Comparison of ENCODE assay signal across 8 cellular contexts in genomic region chr22:28009272-28009827, GRCh38.
DNase-seq lines count a peak whose midpoint lies in the region; ATAC-seq and TF ChIP-seq lines count a peak whose summit lies in the region.

No MANE protein-coding gene starts in this region.

- no peaks in the 10 kb centered on the region for H3K4me1 Mint-ChIP-seq in activated naive CD8-positive, alpha-beta T cell treated with anti-CD3 and anti-CD28 coated beads, Interleukin-2, amount 10 ng/mL, durations not matched to agents 7 days and 5 days
- H3K4me1 Mint-ChIP-seq in progenitor cell of endocrine pancreas (ENCODE audit: low read depth), result no peaks in the 10 kb centered on the region

- CTCF ChIA-PET in SK-N-SH (lab: Yijun Ruan, JAX), result interaction anchor here (0.6 to 32.5 kb wide), 17 partner anchors 10 to 977 kb away, joined by 3 to 630 read pairs (median 4); no protein-coding TSS in a partner anchor

- no peaks in the 10 kb centered on the region for H3K36me3 Mint-ChIP-seq in activated naive CD8-positive, alpha-beta T cell treated with anti-CD3 and anti-CD28 coated beads, Interleukin-2, amount 10 ng/mL, durations not matched to agents 7 days and 5 days
- H3K36me3 Mint-ChIP-seq in progenitor cell of endocrine pancreas (ENCODE audit: insufficient read depth), result no peaks in the 10 kb centered on the region

- no peak overlapping the region for H3K9ac ChIP-seq in SK-N-SH

- H3K9me3 Mint-ChIP-seq in activated naive CD8-positive, alpha-beta T cell treated with anti-CD3 and anti-CD28 coated beads, Interleukin-2, amount 10 ng/mL, durations not matched to agents 7 days and 5 days, result no peaks in the 10 kb centered on the region
- no peaks in the 10 kb centered on the region for H3K9me3 Mint-ChIP-seq in progenitor cell of endocrine pancreas (ENCODE audit: low read depth)

- H3K4me2 ChIP-seq in SK-N-SH, result no peak overlapping the region

- H3K4me1 ChIP-seq in SK-N-SH (ENCODE audit: control insufficient read depth in 1 of 2, insufficient read depth in 2 of 2, low read depth in 1 of 2, low read length in 1 of 2) (peaks cover 0 to 28% of the 10 kb centered on the region in 2 experiments; a peak in 2 of 4 replicates), cardiac muscle cell (ENCODE audit: low read depth) (peaks cover 52% of the 10 kb centered on the region), upper lobe of right lung (no peaks in the 10 kb centered on the region)

- 19% methylated on average over 6 of the region's 14 CpGs for WGBS in SK-N-SH (ENCODE audit: low lambda C conversion rate)

- DNase-seq in G401 (ENCODE audit: low spot score) (peak; percentile 81), SK-N-SH (peak; percentile 89), cardiac muscle cell (ENCODE audit: low read depth in 1 of 2, low spot score in 1 of 2) (peak; percentile 88 to 92), progenitor cell of endocrine pancreas (ENCODE audit: low spot score, unreplicated experiment) (peak; percentile 67), upper lobe of right lung (peak; percentile 85)
- DNase-seq in activated naive CD8-positive, alpha-beta T cell treated with anti-CD3 and anti-CD28 coated beads, Interleukin-2, amount 10 ng/mL, durations not matched to agents 7 days and 5 days, result peak; percentile 73

- H3K4me3 Mint-ChIP-seq in activated naive CD8-positive, alpha-beta T cell treated with anti-CD3 and anti-CD28 coated beads, Interleukin-2, amount 10 ng/mL, durations not matched to agents 7 days and 5 days, result no peak overlapping the region
- no peak overlapping the region for H3K4me3 Mint-ChIP-seq in progenitor cell of endocrine pancreas (ENCODE audit: low read depth)

- no peaks in the 10 kb centered on the region for H3K27me3 Mint-ChIP-seq in activated naive CD8-positive, alpha-beta T cell treated with anti-CD3 and anti-CD28 coated beads, Interleukin-2, amount 10 ng/mL, durations not matched to agents 7 days and 5 days
- no peaks in the 10 kb centered on the region for H3K27me3 Mint-ChIP-seq in progenitor cell of endocrine pancreas

- H3F3A ChIP-seq in SK-N-SH (replicated peaks; ENCODE audit: insufficient read depth), result no peaks in the 10 kb centered on the region

- peak overlapping the region in 1 of 2 experiments; percentile 3; a peak in 1 of 4 replicates for H3K27ac ChIP-seq in SK-N-SH (ENCODE audit: low read depth in 2 of 2, low read length in 1 of 2)
- no peak overlapping the region for H3K27ac ChIP-seq in cardiac muscle cell
- H3K27ac ChIP-seq in upper lobe of right lung, result no peak overlapping the region

- H4K20me1 ChIP-seq in SK-N-SH (ENCODE audit: insufficient read depth), result no peaks in the 10 kb centered on the region

- no peak overlapping the region for H2AFZ ChIP-seq in SK-N-SH (ENCODE audit: low read depth)

- POLR2A ChIA-PET in SK-N-SH (lab: Yijun Ruan, JAX), result no interaction called here
- POLR2A ChIA-PET in activated naive CD8-positive, alpha-beta T cell treated with anti-CD3 and anti-CD28 coated beads, Interleukin-2, amount 10 ng/mL, durations not matched to agents 7 days and 5 days (lab: Charles Lee), result no interaction called here

- H3K27me3 ChIP-seq in SK-N-SH (ENCODE audit: insufficient read depth) (no peaks in the 10 kb centered on the region), cardiac muscle cell (no peaks in the 10 kb centered on the region), upper lobe of right lung (no peaks in the 10 kb centered on the region)

- 0 out of 4 replicates have a peak, but pooled peaks of 1 of the 2 experiments have one; percentile 7 for TF ChIP-seq EP300 in SK-N-SH (IDR thresholded peaks at IDR 0.05; ENCODE audit: borderline replicate concordance in 1 of 2, low read depth in 1 of 2, low read length in 1 of 2)

- intact Hi-C loops in upper lobe of right lung (cut with DNase I), result loop anchor here (5.0 kb wide), 1 partner anchor 122 kb away; no protein-coding TSS in a partner anchor

- TF ChIP-seq CTCF in LNCAP (IDR thresholded peaks at IDR 0.05) (peak; percentile 96), SK-N-SH (IDR thresholded peaks at IDR 0.05) (peak; percentile 98), cardiac muscle cell (IDR thresholded peaks at IDR 0.05; ENCODE audit: low read depth, low read length) (peak; percentile 96), progenitor cell of endocrine pancreas (IDR thresholded peaks at IDR 0.05; ENCODE audit: unreplicated experiment) (peak; percentile 99), upper lobe of right lung (IDR thresholded peaks at IDR 0.05) (peak; percentile 95)

- peak; percentile 99 for TF ChIP-seq RAD21 in SK-N-SH (IDR thresholded peaks at IDR 0.05; ENCODE audit: low read length)

- peak; percentile 80 for ATAC-seq in activated naive CD8-positive, alpha-beta T cell treated with anti-CD3 and anti-CD28 coated beads, Interleukin-2, amount 10 ng/mL, durations not matched to agents 7 days and 5 days (ENCODE audit: low read depth)
- peak; percentile 90 for ATAC-seq in upper lobe of right lung
- no peak for ATAC-seq in GM19455 (IDR thresholded peaks at IDR 0.05; ENCODE audit: unreplicated experiment)

- in situ Hi-C loops in G401 (cut with HindIII; ENCODE audit: low sequenced_read_pairs), result no loop called here

- H3K36me3 ChIP-seq in SK-N-SH (replicated peaks in 1 of 2; ENCODE audit: control insufficient read depth in 1 of 2, insufficient read depth in 2 of 2, low read length in 1 of 2) (no peaks in the 10 kb centered on the region), cardiac muscle cell (no peaks in the 10 kb centered on the region), upper lobe of right lung (peaks cover 9% of the 10 kb centered on the region)

- H3K27ac Mint-ChIP-seq in activated naive CD8-positive, alpha-beta T cell treated with anti-CD3 and anti-CD28 coated beads, Interleukin-2, amount 10 ng/mL, durations not matched to agents 7 days and 5 days, result no peak overlapping the region
- no peak overlapping the region for H3K27ac Mint-ChIP-seq in progenitor cell of endocrine pancreas

- H3K4me3 ChIP-seq in SK-N-SH (ENCODE audit: low read depth in 2 of 2, low read length in 1 of 2) (no peak overlapping the region; a peak in 1 of 4 replicates), cardiac muscle cell (no peak overlapping the region), upper lobe of right lung (no peak overlapping the region)

- H3K9me3 ChIP-seq in SK-N-SH (no peaks in the 10 kb centered on the region), cardiac muscle cell (ENCODE audit: low read depth) (no peaks in the 10 kb centered on the region), upper lobe of right lung (no peaks in the 10 kb centered on the region)

- H3K79me2 ChIP-seq in SK-N-SH (ENCODE audit: insufficient read depth), result no peaks in the 10 kb centered on the region

- no peaks in the 10 kb centered on the region for H3K9me2 ChIP-seq in SK-N-SH

TF ChIP-seq in SK-N-SH, 30 proteins besides CTCF, POLR2A, EP300 and RAD21 (continues in another document):
- no peak for TF ChIP-seq RFX5 (IDR thresholded peaks at IDR 0.05; ENCODE audit: low read length)
- TF ChIP-seq POLR2AphosphoS5 (IDR thresholded peaks at IDR 0.05; ENCODE audit: low read depth, low read length), result no peak
- TF ChIP-seq FOSL2 (IDR thresholded peaks at IDR 0.05; ENCODE audit: borderline replicate concordance, low read depth), result no peak
- TF ChIP-seq SMC3 (IDR thresholded peaks at IDR 0.05; ENCODE audit: low read depth, low read length), result peak; percentile 97
- TF ChIP-seq ZBTB33 (IDR thresholded peaks at IDR 0.05; ENCODE audit: borderline replicate concordance, low read depth), result no peak
- no peak for TF ChIP-seq SIN3A (IDR thresholded peaks at IDR 0.05; ENCODE audit: borderline replicate concordance, low read depth, low read length)
- TF ChIP-seq MAX (IDR thresholded peaks at IDR 0.05; ENCODE audit: low read depth), result 0 out of 2 replicates have a peak, but pooled peaks have one; percentile 3
- TF ChIP-seq USF2 (IDR thresholded peaks at IDR 0.05; ENCODE audit: borderline replicate concordance, low read depth, low read length), result no peak
- no peak for TF ChIP-seq TEAD4 (IDR thresholded peaks at IDR 0.05; ENCODE audit: borderline replicate concordance, insufficient read depth)
- no peak for TF ChIP-seq TAF1 (IDR thresholded peaks at IDR 0.05; ENCODE audit: borderline replicate concordance, low read depth, low read length)
- TF ChIP-seq USF1 (IDR thresholded peaks at IDR 0.05; ENCODE audit: borderline replicate concordance, low read depth), result no peak
- peak; percentile 33 for TF ChIP-seq CHD2 (IDR thresholded peaks at IDR 0.05; ENCODE audit: low read length, partially characterized antibody)
- TF ChIP-seq FOXJ3 (CRISPR knock-in tag; IDR thresholded peaks at IDR 0.05), result no peak
- no peak for TF ChIP-seq JUND (IDR thresholded peaks at IDR 0.05)
